ENCODE assay signal across 11 cellular contexts in the genomic region with DNA sequence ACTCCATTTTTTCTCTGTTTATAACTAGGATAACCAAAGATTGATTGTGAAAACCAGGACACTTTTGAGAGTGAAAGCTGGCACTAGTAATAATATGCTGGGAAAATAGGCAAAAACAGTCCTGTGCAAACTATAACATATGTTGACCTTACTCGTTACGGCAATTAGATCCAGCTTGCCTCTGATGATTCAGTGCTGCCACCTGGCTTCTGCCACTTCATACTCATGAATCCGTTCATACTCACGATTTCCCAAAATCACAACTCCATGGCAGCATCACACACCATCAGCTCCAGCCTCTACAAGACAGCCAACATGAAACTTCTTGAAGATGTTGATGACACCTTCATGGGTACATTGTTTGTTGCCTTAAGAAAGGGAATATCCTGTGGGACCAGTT. TPM values are rescaled to one million over a fixed set of nuclear protein-coding genes. Genes with fewer than 3 reads are reported as not detected.
DNase-seq lines count a peak whose midpoint lies in the region; ATAC-seq, FAIRE-seq and TF ChIP-seq lines count a peak whose summit lies in the region.
"Had no signal": no experiment of that assay in that cellular context is flagged by ENCODE, and none has a peak within 500 bp of the region (broad histone marks: within the 10 kb centered on the region; RNA-seq: fewer than 3 reads in every experiment).

No MANE protein-coding gene starts in this region.

- intact Hi-C loops in heart left ventricle (cut with DNase I), result loop anchor here in 6 of 10 donors (2.0 to 10.0 kb wide), 6 partner anchors 58 to 533 kb away; no protein-coding TSS in a partner anchor

- TF ChIP-seq CTCF in BJ (IDR thresholded peaks at IDR 0.05; ENCODE audit: insufficient read depth, low read depth, low read length) (0 out of 2 replicates have a peak, but pooled peaks have one; percentile 9), Peyer's patch (IDR thresholded peaks at IDR 0.05) (peak in 4 of 6 experiments; percentile 7 to 39 (median 33)), heart left ventricle (IDR thresholded peaks at IDR 0.05) (peak in 10 of 12 donors; percentile 17 to 47 (median 30))

- H3K27ac ChIP-seq in Peyer's patch (no peak overlapping the region), heart left ventricle (no peak overlapping the region)

- ATAC-seq in heart left ventricle (no peak), GM18511 (IDR thresholded peaks at IDR 0.05; ENCODE audit: unreplicated experiment) (no peak), HG02973 (IDR thresholded peaks at IDR 0.05; ENCODE audit: unreplicated experiment) (no peak)
- ATAC-seq: activated CD8-positive, alpha-beta T cell treated with anti-CD3 and anti-CD28 coated beads for 36 hours had no signal

- TF ChIP-seq POLR2A in Peyer's patch (IDR thresholded peaks at IDR 0.05) (no peak), heart left ventricle (IDR thresholded peaks at IDR 0.05) (no peak), GM12892 (IDR thresholded peaks at IDR 0.05; ENCODE audit: low read depth, low read length) (no peak)

- H3K9me3 ChIP-seq in Peyer's patch (no peaks in the 10 kb centered on the region), heart left ventricle (no peaks in the 10 kb centered on the region)

- H3K4me3 ChIP-seq in BJ (ENCODE audit: low read depth, low read length), result no peak overlapping the region
- H3K4me3 ChIP-seq in Peyer's patch, result no peak overlapping the region
- no peak overlapping the region for H3K4me3 ChIP-seq in heart left ventricle

- H3K4me1 ChIP-seq in Peyer's patch, result no peaks in the 10 kb centered on the region
- H3K4me1 ChIP-seq in heart left ventricle, result no peaks in the 10 kb centered on the region

- DNase-seq in BJ (ENCODE audit: low read depth) (no peak), HS-27A (ENCODE audit: low read depth) (peak; percentile 7), Peyer's patch (no peak), heart left ventricle (no peak), GM12892 (ENCODE audit: insufficient read length) (no peak), GM03348 (ENCODE audit: low spot score) (no peak)
- DNase-seq: activated CD8-positive, alpha-beta T cell treated with anti-CD3 and anti-CD28 coated beads for 36 hours; DMS79; Kasumi-1 had no signal

- CTCF ChIA-PET in BJ (lab: Yijun Ruan, JAX), result interaction anchor here (0.7 kb wide), 1 partner anchor 194 kb away, joined by 3 read pairs; no protein-coding TSS in a partner anchor

- FAIRE-seq in GM12892 (lab: Jason Lieb, UNC), result no peak

- WGBS in heart left ventricle, 4 donors, result 32 to 42% (median 39%) methylated on average over 4 of the region's 4 CpGs

- POLR2A ChIA-PET in BJ (lab: Charles Lee), result no interaction called here

- no peaks in the 10 kb centered on the region for H3K27me3 ChIP-seq in BJ (ENCODE audit: control insufficient read depth, insufficient read depth, low read length)
- H3K27me3 ChIP-seq in Peyer's patch, result no peaks in the 10 kb centered on the region
- no peaks in the 10 kb centered on the region for H3K27me3 ChIP-seq in heart left ventricle

- no peaks in the 10 kb centered on the region for H3K36me3 ChIP-seq in BJ (ENCODE audit: control insufficient read depth, insufficient read depth, low read length)
- no peaks in the 10 kb centered on the region for H3K36me3 ChIP-seq in Peyer's patch
- H3K36me3 ChIP-seq in heart left ventricle, result no peaks in the 10 kb centered on the region

RNA-seq across cellular contexts. Expression of gene CAND1, which starts 49.1 kb away (rescaled TPM):
- polyA plus RNA-seq in BJ (2011; rRNA removed) (64.6 and 110 TPM in 2 replicates), heart left ventricle (10 to 100 TPM in 1 of 2 donors, 1 to 10 TPM in 1; 5.8 to 23.4 TPM)
- 56.3 and 63.9 TPM in 2 replicates for polyA minus RNA-seq in BJ (2011; rRNA and poly(A)+ RNA removed)
- total RNA-seq in Peyer's patch (10 to 100 TPM; 58.3 to 82.7 (median 74.6) TPM), heart left ventricle (10 to 100 TPM; 16.0 to 69.0 (median 35.9) TPM)
- 86.5 TPM for polyA plus RNA-seq in GM12892 (2012; ENCODE audit: missing spikeins)
